19 cellular contexts compared by ENCODE assay signal in genomic region chr10:77387247-77387646, GRCh38.
DNase-seq lines count a peak whose midpoint lies in the region; ATAC-seq and TF ChIP-seq lines count a peak whose summit lies in the region.
"Had no signal": no experiment of that assay in that cellular context is flagged by ENCODE, and none has a peak within 500 bp of the region (broad histone marks: within the 10 kb centered on the region; RNA-seq: fewer than 3 reads in every experiment).

No MANE protein-coding gene starts in this region.

- H3K4me1 Mint-ChIP-seq in mesothelial cell of epicardium: peaks cover 39% of the 10 kb centered on the region

- CTCF ChIA-PET in PC-3 (lab: Charles Lee): interaction anchor here (0.5 kb wide), 1 partner anchor 86 kb away, joined by 3 read pairs; no protein-coding TSS in a partner anchor

- TF ChIP-seq CTCF in PC-3 (conservative IDR thresholded peaks at IDR 0.05; ENCODE audit: low read depth, low read length): no peak
- no peak for TF ChIP-seq CTCF in brain microvascular endothelial cell (IDR thresholded peaks at IDR 0.05; ENCODE audit: low read depth, low read length, missing control alignments)
- no peak for TF ChIP-seq CTCF in mesothelial cell of epicardium (IDR thresholded peaks at IDR 0.05; ENCODE audit: unreplicated experiment)
- no peak for TF ChIP-seq CTCF in tibial artery (IDR thresholded peaks at IDR 0.05)

- ATAC-seq in PC-3: no peak; the same call in 1 of the 2 replicates
- ATAC-seq: effector memory CD8-positive, alpha-beta T cell had no signal

- no peaks in the 10 kb centered on the region for H3K36me3 Mint-ChIP-seq in mesothelial cell of epicardium

- H4K20me1 ChIP-seq in PC-3 (ENCODE audit: low read length): no peaks in the 10 kb centered on the region

- H3K9ac ChIP-seq in PC-3 (ENCODE audit: low read length): peak overlapping the region; percentile 49
- H3K9ac ChIP-seq: parathyroid adenoma had no signal

- POLR2A ChIA-PET in PC-3 (lab: Charles Lee; ENCODE audit: unreplicated experiment): interaction anchor here (0.6 to 1.0 kb wide), 3 partner anchors 31 to 147 kb away, joined by 3 to 14 read pairs (median 3); no protein-coding TSS in a partner anchor

- peak overlapping the region; percentile 29 for H2AFZ ChIP-seq in PC-3 (ENCODE audit: low read length)
- H2AFZ ChIP-seq: parathyroid adenoma had no signal

- H3K4me1 ChIP-seq in PC-3 (ENCODE audit: insufficient read depth, low read length): peaks cover 57% of the 10 kb centered on the region
- peaks cover 5 to 86% (median 52%) of the 10 kb centered on the region in 4 donors for H3K4me1 ChIP-seq in tibial artery
- H3K4me1 ChIP-seq: parathyroid adenoma had no signal

- H3K36me3 ChIP-seq in PC-3 (ENCODE audit: low read depth, low read length) (no peaks in the 10 kb centered on the region), brain microvascular endothelial cell (replicated peaks) (no peaks in the 10 kb centered on the region), tibial artery (no peaks in the 10 kb centered on the region)
- H3K36me3 ChIP-seq: spleen, tibial nerve had no signal

- in situ Hi-C loops in brain microvascular endothelial cell (cut with HindIII; ENCODE audit: low pct_ligation_motif_present, low sequenced_read_pairs): no loop called here

- H3K27ac ChIP-seq in PC-3 (ENCODE audit: low read length): peak overlapping the region; percentile 81
- H3K27ac ChIP-seq in brain microvascular endothelial cell: peak overlapping the region; percentile 72
- H3K27ac ChIP-seq in tibial artery: peak overlapping the region; percentile 82 to 91
- H3K27ac ChIP-seq: parathyroid adenoma, spleen had no signal

- H3K4me3 Mint-ChIP-seq in mesothelial cell of epicardium: no peak overlapping the region

- H3K9me2 ChIP-seq in PC-3 (replicated peaks; ENCODE audit: low read length): no peaks in the 10 kb centered on the region

- DNase-seq in PC-3 (no peak), brain microvascular endothelial cell (no peak), mesothelial cell of epicardium (ENCODE audit: low spot score in 2 of 2, unreplicated experiment in 2 of 2) (no peak), tibial artery (no peak), NK-92 (lab: John Stamatoyannopoulos, UW; ENCODE audit: unreplicated experiment) (no peak), nucleus accumbens (lab: John Stamatoyannopoulos, UW) (no peak), NCI-H2029 treated with DMSO at 0.1 percent for 48 hours (lab: John Stamatoyannopoulos, UW) (no peak), T-helper 9 cell (no peak)
- DNase-seq: activated CD4-positive, alpha-beta T cell treated with anti-CD3 and anti-CD28 coated beads, Interleukin-2, amount 50 U/mL, for 1 hour; activated naive CD4-positive, alpha-beta T cell treated with anti-CD3 and anti-CD28 coated beads, Interleukin-2, amount 50 U/mL, for 16 hours; central memory CD4-positive, alpha-beta T cell; DMS53; effector memory CD8-positive, alpha-beta T cell; Karpas-422; NCI-H1417; NCI-H2171 treated with DMSO at 0.1 percent for 48 hours; spleen had no signal

- no peaks in the 10 kb centered on the region for H3K27me3 ChIP-seq in PC-3 (ENCODE audit: low read length)
- no peaks in the 10 kb centered on the region for H3K27me3 ChIP-seq in brain microvascular endothelial cell (replicated peaks)
- H3K27me3 ChIP-seq in tibial artery: no peaks in the 10 kb centered on the region
- H3K27me3 ChIP-seq: tibial nerve had no signal

- peaks cover 18% of the 10 kb centered on the region for H3F3A ChIP-seq in PC-3 (ENCODE audit: low read length, unreplicated experiment)

- peak overlapping the region; percentile 60 for H3K4me2 ChIP-seq in PC-3 (ENCODE audit: low read length)

- H3K4me3 ChIP-seq in PC-3 (ENCODE audit: low read length): peak overlapping the region; percentile 8
- H3K4me3 ChIP-seq in brain microvascular endothelial cell (ENCODE audit: low read depth, low read length): no peak overlapping the region
- no peak overlapping the region for H3K4me3 ChIP-seq in tibial artery
- H3K4me3 ChIP-seq: spleen, tibial nerve had no signal

- H3K9me3 Mint-ChIP-seq in mesothelial cell of epicardium: no peaks in the 10 kb centered on the region
- H3K9me3 Mint-ChIP-seq: effector memory CD8-positive, alpha-beta T cell had no signal

- H3K27ac Mint-ChIP-seq in mesothelial cell of epicardium: peak overlapping the region; percentile 54

- BruUV-seq in PC-3 (replicated peaks; lab: Mats Ljungman, UMichigan): TSS peak; percentile 91

- H3K9me3 ChIP-seq in PC-3 (ENCODE audit: low read length) (no peaks in the 10 kb centered on the region), tibial artery (no peaks in the 10 kb centered on the region)
- H3K9me3 ChIP-seq: spleen, tibial nerve had no signal

- H3K27me3 Mint-ChIP-seq in mesothelial cell of epicardium (ENCODE audit: low read depth): no peaks in the 10 kb centered on the region
- H3K27me3 Mint-ChIP-seq: effector memory CD8-positive, alpha-beta T cell had no signal

- intact Hi-C loops in PC-3 (cut with micrococcal nuclease) (loop anchor here (1.0 kb wide), 2 partner anchors 30 to 37 kb away; no protein-coding TSS in a partner anchor), tibial artery (cut with DNase I; ENCODE audit: low total_unique reads) (no loop called here)

- peaks cover 30% of the 10 kb centered on the region for H3K79me2 ChIP-seq in PC-3 (ENCODE audit: low read length)
- H3K79me2 ChIP-seq: parathyroid adenoma had no signal
